Comparison of ENCODE assay signal across 8 cellular contexts in the genomic region with DNA sequence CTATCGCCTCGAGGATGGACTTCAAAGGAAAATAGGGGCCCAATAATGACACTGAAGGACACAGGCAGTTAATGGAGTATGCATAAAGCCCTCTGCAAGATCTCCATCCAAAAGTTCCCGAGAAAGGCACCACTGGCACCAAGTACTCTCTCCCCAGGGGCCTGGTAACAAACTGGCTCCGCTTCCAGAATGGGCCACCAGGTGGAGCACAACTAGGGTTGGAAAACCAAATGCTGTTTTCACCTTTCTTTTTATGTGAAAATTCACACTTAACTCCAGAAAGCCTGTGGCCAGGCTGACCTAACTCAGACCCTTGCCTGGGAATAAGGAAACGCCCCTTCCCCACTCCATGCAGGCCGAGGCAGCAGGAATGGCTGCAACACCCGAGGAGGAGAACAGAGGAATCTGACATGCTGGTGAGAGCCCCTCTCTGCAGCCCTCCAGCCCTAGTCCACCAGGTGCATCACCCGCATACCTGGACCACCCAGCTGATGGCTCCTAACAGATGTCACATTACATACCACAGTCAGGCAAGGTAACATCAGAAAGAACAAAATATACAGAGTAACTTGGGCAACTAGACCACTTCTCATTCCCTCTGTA. TPM values are rescaled to one million over a fixed set of nuclear protein-coding genes. Genes with fewer than 3 reads are reported as not detected.
DNase-seq lines count a peak whose midpoint lies in the region; ATAC-seq and TF ChIP-seq lines count a peak whose summit lies in the region.

No MANE protein-coding gene starts in this region.

- TF ChIP-seq POLR2A in heart left ventricle (IDR thresholded peaks at IDR 0.05), result no peak

- H3K27me3 Mint-ChIP-seq in CD4-positive, alpha-beta memory T cell, result no peaks in the 10 kb centered on the region
- no peaks in the 10 kb centered on the region for H3K27me3 Mint-ChIP-seq in activated naive CD8-positive, alpha-beta T cell treated with anti-CD3 and anti-CD28 coated beads for 36 hours

- no peak overlapping the region for H3K27ac ChIP-seq in CD4-positive, alpha-beta memory T cell (ENCODE audit: low read depth, low read length)
- H3K27ac ChIP-seq in HL-60 (replicated peaks) (no peak overlapping the region), heart left ventricle (no peak overlapping the region)

- peaks cover 16 to 28% of the 10 kb centered on the region in 2 donors for H3K36me3 Mint-ChIP-seq in CD4-positive, alpha-beta memory T cell
- H3K36me3 Mint-ChIP-seq in activated naive CD8-positive, alpha-beta T cell treated with anti-CD3 and anti-CD28 coated beads for 36 hours, result peaks cover 10% of the 10 kb centered on the region

- H3K27ac Mint-ChIP-seq in CD4-positive, alpha-beta memory T cell, result peak overlapping the region in 3 of 7 donors; percentile 4 to 44 (median 42)
- no peak overlapping the region for H3K27ac Mint-ChIP-seq in activated naive CD8-positive, alpha-beta T cell treated with anti-CD3 and anti-CD28 coated beads for 36 hours

- H3K4me3 ChIP-seq in CD4-positive, alpha-beta memory T cell (ENCODE audit: low read length in 2 of 2), result no peak overlapping the region
- H3K4me3 ChIP-seq in HL-60 (replicated peaks; ENCODE audit: insufficient read depth, low read length) (no peak overlapping the region), heart left ventricle (no peak overlapping the region), retinal pigment epithelial cell (ENCODE audit: low read length) (no peak overlapping the region)

- H3K36me3 ChIP-seq in CD4-positive, alpha-beta memory T cell (ENCODE audit: insufficient read depth, low read length), result no peaks in the 10 kb centered on the region
- peaks cover 0 to 17% (median 0%) of the 10 kb centered on the region in 9 donors for H3K36me3 ChIP-seq in heart left ventricle

- intact Hi-C loops in CD4-positive, alpha-beta memory T cell (cut with micrococcal nuclease), result loop anchor here (1.0 kb wide), 1 partner anchor 41 kb away; no protein-coding TSS in a partner anchor
- intact Hi-C loops in heart left ventricle (cut with DNase I), result loop anchor here (1.0 to 10.0 kb wide), 12 partner anchors 38 to 260 kb away; a partner anchor contains a TSS

- DNase-seq in CD4-positive, alpha-beta memory T cell, result peak; percentile 51 to 63 (median 52)
- peak in 1 of 2 experiments; percentile 50 for DNase-seq in HL-60 (ENCODE audit: low read depth in 1 of 2, low spot score in 1 of 2)
- peak; percentile 25 for DNase-seq in SKM-1 (lab: John Stamatoyannopoulos, UW; ENCODE audit: unreplicated experiment)
- peak; percentile 55 for DNase-seq in activated naive CD8-positive, alpha-beta T cell treated with anti-CD3 and anti-CD28 coated beads for 36 hours
- DNase-seq in heart left ventricle, result peak; percentile 41 to 74 (median 53)
- no peak for DNase-seq in retinal pigment epithelial cell (ENCODE audit: low read depth)

- no peaks in the 10 kb centered on the region for H3K9me3 ChIP-seq in CD4-positive, alpha-beta memory T cell (ENCODE audit: control insufficient read depth in 1 of 2, low read length in 2 of 2)
- H3K9me3 ChIP-seq in heart left ventricle, result no peaks in the 10 kb centered on the region

- POLR2A ChIA-PET in CD4-positive, alpha-beta memory T cell (lab: Charles Lee; ENCODE audit: partially characterized antibody), result no interaction called here

- peaks cover 12 to 26% (median 17%) of the 10 kb centered on the region in 4 donors for H3K4me1 Mint-ChIP-seq in CD4-positive, alpha-beta memory T cell
- H3K4me1 Mint-ChIP-seq in activated naive CD8-positive, alpha-beta T cell treated with anti-CD3 and anti-CD28 coated beads for 36 hours, result peaks cover 8% of the 10 kb centered on the region

- H3K27me3 ChIP-seq in CD4-positive, alpha-beta memory T cell (ENCODE audit: insufficient read depth, low read length), result no peaks in the 10 kb centered on the region
- H3K27me3 ChIP-seq in HL-60 (ENCODE audit: insufficient read depth, poor library complexity, severe bottlenecking), result no peaks in the 10 kb centered on the region
- H3K27me3 ChIP-seq in heart left ventricle, result no peaks in the 10 kb centered on the region

- WGBS in heart left ventricle, 4 donors, result 38 to 46% (median 41%) methylated on average over 8 of the region's 8 CpGs

- H3K9me3 Mint-ChIP-seq in CD4-positive, alpha-beta memory T cell, result no peaks in the 10 kb centered on the region
- no peaks in the 10 kb centered on the region for H3K9me3 Mint-ChIP-seq in activated naive CD8-positive, alpha-beta T cell treated with anti-CD3 and anti-CD28 coated beads for 36 hours

- H3K4me1 ChIP-seq in CD4-positive, alpha-beta memory T cell (ENCODE audit: insufficient read depth, low read length), result peaks cover 7% of the 10 kb centered on the region
- H3K4me1 ChIP-seq in heart left ventricle, result peaks cover 0 to 10% (median 3%) of the 10 kb centered on the region in 12 donors

- CTCF ChIA-PET in CD4-positive, alpha-beta memory T cell (lab: Charles Lee; ENCODE audit: partially characterized antibody), result interaction anchor here (0.7 to 3.5 kb wide), 14 partner anchors 10 to 258 kb away, joined by 3 to 13 read pairs (median 4); a partner anchor contains a TSS

- peak; percentile 90 for TF ChIP-seq CTCF in HL-60 (IDR thresholded peaks at IDR 0.05; ENCODE audit: insufficient read depth, low read length)
- peak; percentile 77 to 90 (median 82) for TF ChIP-seq CTCF in heart left ventricle (IDR thresholded peaks at IDR 0.05)
- peak; percentile 94 for TF ChIP-seq CTCF in retinal pigment epithelial cell (conservative IDR thresholded peaks at IDR 0.05; ENCODE audit: low read depth, low read length)

- ATAC-seq in heart left ventricle, result peak in 3 of 4 donors; percentile 42 to 52 (median 50)
- no peak for ATAC-seq in GM18858 (IDR thresholded peaks at IDR 0.05; ENCODE audit: unreplicated experiment)
- ATAC-seq in HG03135 (IDR thresholded peaks at IDR 0.05; ENCODE audit: unreplicated experiment), result no peak

- no peak overlapping the region for H3K4me3 Mint-ChIP-seq in CD4-positive, alpha-beta memory T cell
- no peak overlapping the region for H3K4me3 Mint-ChIP-seq in activated naive CD8-positive, alpha-beta T cell treated with anti-CD3 and anti-CD28 coated beads for 36 hours

RNA-seq across cellular contexts. Expression of a gene that starts 42.8 kb away (rescaled TPM):
- total RNA-seq in CD4-positive, alpha-beta memory T cell, result 10 to 100 TPM; 40.6 to 51.7 TPM
- 1 to 10 TPM in 1 of 2 donors, under 1 TPM in 1; 0.76 to 4.4 TPM for polyA plus RNA-seq in CD4-positive, alpha-beta memory T cell
- 10 to 100 TPM; 19.9 to 21.8 TPM for total RNA-seq in activated naive CD8-positive, alpha-beta T cell treated with anti-CD3 and anti-CD28 coated beads for 36 hours
- total RNA-seq in heart left ventricle, result 10 to 100 TPM; 15.6 to 38.3 (median 22.5) TPM
- polyA plus RNA-seq in heart left ventricle, result 10 to 100 TPM; 10.9 to 19.0 TPM

Comparison
In these comparisons a context has a peak if more than half of its experiments do, and no peak if none do; other contexts are left out.
1. ATAC-seq: peak in heart left ventricle (3 of 4); none in GM18858 (single experiment) and HG03135 (single experiment).
2. Peak in every context shown above with its lines, with median percentiles within 50 percentile points of each other: CTCF ChIP-seq.